Comparison of ENCODE assay signal across 19 cellular contexts in the genomic region with DNA sequence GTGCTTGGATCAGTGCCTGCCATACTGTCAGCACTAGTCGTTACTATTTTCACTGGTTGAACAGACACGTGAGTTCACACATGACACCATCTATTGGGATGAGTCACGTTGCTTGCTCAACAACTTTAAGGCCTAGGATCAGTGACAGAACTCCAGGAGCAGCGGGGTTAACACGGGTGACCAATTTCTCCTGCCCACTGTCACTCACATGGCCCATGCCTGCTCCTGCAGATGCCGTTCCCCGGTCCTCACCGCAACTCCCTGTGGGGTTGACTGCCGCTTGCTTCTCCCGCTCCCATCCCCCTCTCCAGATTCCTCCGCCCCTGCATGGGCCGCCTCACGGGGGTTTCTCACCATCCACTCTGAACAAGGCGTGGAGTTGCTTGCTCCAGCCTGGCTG.
DNase-seq lines count a peak whose midpoint lies in the region; ATAC-seq and TF ChIP-seq lines count a peak whose summit lies in the region.
"Had no signal": no experiment of that assay in that cellular context is flagged by ENCODE, and none has a peak within 500 bp of the region (broad histone marks: within the 10 kb centered on the region; RNA-seq: fewer than 3 reads in every experiment).

No MANE protein-coding gene starts in this region.

- no peak overlapping the region for H2BK5ac ChIP-seq in IMR-90 (ENCODE audit: low read depth, low read length, poor library complexity, severe bottlenecking)

- H3K9me3 ChIP-seq in IMR-90 (ENCODE audit: control insufficient read depth, insufficient read depth, low read length) (no peaks in the 10 kb centered on the region), mammary epithelial cell (replicated peaks; ENCODE audit: insufficient read depth, low read length) (no peaks in the 10 kb centered on the region), Caco-2 (no peaks in the 10 kb centered on the region)
- H3K9me3 ChIP-seq: SK-N-SH, uterus had no signal

- H2BK20ac ChIP-seq in IMR-90 (ENCODE audit: low read depth, low read length), result no peak overlapping the region

- DNase-seq in AG20443 (ENCODE audit: low spot score) (peak; percentile 38), IMR-90 (peak; percentile 29), mammary epithelial cell (peak; percentile 2), kidney tubule cell (ENCODE audit: low spot score) (peak; percentile 72), Kasumi-1 (lab: John Stamatoyannopoulos, UW) (no peak), Caco-2 (no peak), T-helper 2 cell (no peak), NCI-H748 (lab: John Stamatoyannopoulos, UW; ENCODE audit: unreplicated experiment) (no peak)
- DNase-seq: activated naive CD8-positive, alpha-beta T cell treated with anti-CD3 and anti-CD28 coated beads, Interleukin-2, amount 50 U/mL, for 24 hours; activated T-cell treated with anti-CD3 and anti-CD28 coated beads, Interleukin-2, amount 50 U/mL, for 48 hours; KG1; NCI-H1694; NCI-H510A; SK-N-SH; uterus had no signal

- no peak overlapping the region for H3K18ac ChIP-seq in IMR-90 (ENCODE audit: low read depth, low read length)

- H3K79me1 ChIP-seq in IMR-90 (ENCODE audit: low read depth in 1 of 2, low read length in 2 of 2), result peaks cover 0 to 13% of the 10 kb centered on the region in 2 experiments; a peak in 2 of 4 replicates

- H2AFZ ChIP-seq in IMR-90 (replicated peaks; ENCODE audit: low read length, poor library complexity) (no peak overlapping the region), mammary epithelial cell (ENCODE audit: low read depth, low read length) (no peak overlapping the region)
- H2AFZ ChIP-seq: hepatocyte, parathyroid adenoma had no signal

- H4K20me1 ChIP-seq in IMR-90 (ENCODE audit: insufficient read depth, low read length) (peaks cover 4% of the 10 kb centered on the region; the same call in 1 of the 2 replicates), mammary epithelial cell (ENCODE audit: insufficient read depth, low read length) (no peaks in the 10 kb centered on the region)

- H2BK120ac ChIP-seq in IMR-90 (ENCODE audit: low read depth, low read length), result no peak overlapping the region

- no peak overlapping the region for H3K56ac ChIP-seq in IMR-90 (ENCODE audit: extremely low read depth, insufficient read depth, low read length)

- no peaks in the 10 kb centered on the region for H3K9me1 ChIP-seq in IMR-90 (ENCODE audit: insufficient read depth, low read length)

- H3K36me3 ChIP-seq in IMR-90 (ENCODE audit: control insufficient read depth, insufficient read depth, low read length) (peaks cover 3% of the 10 kb centered on the region), mammary epithelial cell (ENCODE audit: insufficient read depth, low read length) (no peaks in the 10 kb centered on the region), Caco-2 (ENCODE audit: control insufficient read depth, insufficient read depth, low read length) (no peaks in the 10 kb centered on the region)
- H3K36me3 ChIP-seq: uterus had no signal

- H3K4me1 ChIP-seq in IMR-90 (ENCODE audit: control insufficient read depth, insufficient read depth, low read length) (no peaks in the 10 kb centered on the region), mammary epithelial cell (ENCODE audit: insufficient read depth, low read length) (peaks cover 3% of the 10 kb centered on the region), Caco-2 (no peaks in the 10 kb centered on the region)
- H3K4me1 ChIP-seq: parathyroid adenoma had no signal

- TF ChIP-seq RAD21 in IMR-90 (IDR thresholded peaks at IDR 0.05; ENCODE audit: low read length), result no peak

- CTCF ChIA-PET in IMR-90 (lab: Yijun Ruan, JAX), result no interaction called here
- CTCF ChIA-PET in mammary epithelial cell (lab: Charles Lee; ENCODE audit: low non-redundant PET), result no interaction called here
- CTCF ChIA-PET in Caco-2 (lab: Charles Lee), result no interaction called here

- intact Hi-C loops in IMR-90 (cut with micrococcal nuclease) (no loop called here), mammary epithelial cell (cut with micrococcal nuclease) (no loop called here), Caco-2 (cut with micrococcal nuclease; ENCODE audit: unreplicated experiment) (no loop called here)

- no peaks in the 10 kb centered on the region for H3K36me3 Mint-ChIP-seq in Caco-2 (ENCODE audit: insufficient read depth, unreplicated experiment)

- dilution Hi-C loops in IMR-90 (cut with HindIII; ENCODE audit: low sequenced_read_pairs, unreplicated experiment), result no loop called here
- dilution Hi-C loops in mammary epithelial cell (cut with HindIII; ENCODE audit: low sequenced_read_pairs), result no loop called here

- no peaks in the 10 kb centered on the region for H3K9me3 Mint-ChIP-seq in Caco-2 (ENCODE audit: unreplicated experiment)
- H3K9me3 Mint-ChIP-seq: activated naive CD8-positive, alpha-beta T cell treated with anti-CD3 and anti-CD28 coated beads, Interleukin-2, amount 50 U/mL, for 24 hours; stimulated activated naive CD8-positive, alpha-beta T cell treated with anti-CD3 and anti-CD28 coated beads, Interleukin-15, Interleukin-2, amounts not matched to agents 100 ng/mL and 50 ng/mL, for 24 hours had no signal

- BruUV-seq in IMR-90 (replicated peaks; lab: Mats Ljungman, UMichigan) (no TSS peak), mammary epithelial cell (replicated peaks; lab: Mats Ljungman, UMichigan) (no TSS peak), Caco-2 (replicated peaks; lab: Mats Ljungman, UMichigan) (no TSS peak)

- H4K5ac ChIP-seq in IMR-90 (ENCODE audit: low read depth, low read length), result no peak overlapping the region

- no peak for ATAC-seq in IMR-90 (ENCODE audit: low read depth)
- ATAC-seq: activated naive CD8-positive, alpha-beta T cell treated with anti-CD3 and anti-CD28 coated beads, Interleukin-2, amount 50 U/mL, for 24 hours had no signal

- H3K4me1 Mint-ChIP-seq in Caco-2 (ENCODE audit: low read depth, unreplicated experiment), result no peaks in the 10 kb centered on the region
- H3K4me1 Mint-ChIP-seq: activated naive CD8-positive, alpha-beta T cell treated with anti-CD3 and anti-CD28 coated beads, Interleukin-2, amount 50 U/mL, for 24 hours had no signal

- H3K4me3 Mint-ChIP-seq in Caco-2 (ENCODE audit: unreplicated experiment), result no peak overlapping the region
- H3K4me3 Mint-ChIP-seq: activated naive CD8-positive, alpha-beta T cell treated with anti-CD3 and anti-CD28 coated beads, Interleukin-2, amount 50 U/mL, for 24 hours; stimulated activated naive CD8-positive, alpha-beta T cell treated with anti-CD3 and anti-CD28 coated beads, Interleukin-15, Interleukin-2, amounts not matched to agents 100 ng/mL and 50 ng/mL, for 24 hours had no signal

- TF ChIP-seq CTCF in IMR-90 (conservative IDR thresholded peaks at IDR 0.05; ENCODE audit: low read depth, low read length) (no peak), mammary epithelial cell (conservative IDR thresholded peaks at IDR 0.05 in 1 of 2, IDR thresholded peaks at IDR 0.05 in 1 of 2; ENCODE audit: extremely low read depth in 1 of 2, insufficient read depth in 1 of 2, low read depth in 1 of 2, low read length in 2 of 2) (no peak), Caco-2 (IDR thresholded peaks at IDR 0.05; ENCODE audit: insufficient read depth in 1 of 2, low read depth in 1 of 2, low read length in 1 of 2, severe bottlenecking in 1 of 2, unreplicated experiment in 1 of 2) (no peak)

- no peak overlapping the region for H3K4ac ChIP-seq in IMR-90 (ENCODE audit: low read depth, low read length)

- no peak for TF ChIP-seq POLR2A in IMR-90 (IDR thresholded peaks at IDR 0.05; ENCODE audit: low read depth, low read length)

- H3K27ac Mint-ChIP-seq in Caco-2 (ENCODE audit: unreplicated experiment), result no peak overlapping the region
- H3K27ac Mint-ChIP-seq: activated naive CD8-positive, alpha-beta T cell treated with anti-CD3 and anti-CD28 coated beads, Interleukin-2, amount 50 U/mL, for 24 hours; stimulated activated naive CD8-positive, alpha-beta T cell treated with anti-CD3 and anti-CD28 coated beads, Interleukin-15, Interleukin-2, amounts not matched to agents 100 ng/mL and 50 ng/mL, for 24 hours had no signal

- no peak overlapping the region for H3K14ac ChIP-seq in IMR-90 (replicated peaks; ENCODE audit: low read depth, low read length)

- WGBS in IMR-90 (ENCODE audit: extremely low coverage in 2 of 2, insufficient read length in 1 of 2), 2 experiments, result 93% methylated on average over 6 of the region's 14 CpGs; no CpG with 5 or more reads in 1 of the 2 experiments
- 98% methylated on average over 14 of the region's 14 CpGs for WGBS in mammary epithelial cell (ENCODE audit: low coverage, missing lambda C conversion rate)

- H2AK5ac ChIP-seq in IMR-90 (ENCODE audit: low read depth, low read length), result no peak overlapping the region

- no peak overlapping the region for H3K23ac ChIP-seq in IMR-90 (ENCODE audit: low read depth, low read length)

- no peak overlapping the region for H4K8ac ChIP-seq in IMR-90 (ENCODE audit: low read depth in 2 of 2, low read length in 2 of 2)

- H3K4me3 ChIP-seq in IMR-90 (ENCODE audit: insufficient read depth, low read depth, low read length), result no peak overlapping the region
- H3K4me3 ChIP-seq in mammary epithelial cell (replicated peaks in 1 of 3; ENCODE audit: insufficient read depth in 1 of 3, low read depth in 2 of 3, low read length in 3 of 3), result no peak overlapping the region
- H3K4me3 ChIP-seq in Caco-2 (ENCODE audit: low read depth, low read length), result no peak overlapping the region
- H3K4me3 ChIP-seq: hepatocyte, uterus had no signal

- H3K9ac ChIP-seq in IMR-90 (ENCODE audit: low read depth, low read length) (no peak overlapping the region), mammary epithelial cell (ENCODE audit: insufficient read depth, low read length) (no peak overlapping the region)
- H3K9ac ChIP-seq: parathyroid adenoma, SK-N-SH had no signal

- no peaks in the 10 kb centered on the region for H3K79me2 ChIP-seq in mammary epithelial cell (ENCODE audit: insufficient read depth, low read length)
- H3K79me2 ChIP-seq: hepatocyte, parathyroid adenoma had no signal

- H4K91ac ChIP-seq in IMR-90 (ENCODE audit: insufficient read depth, low read depth, low read length), result no peak overlapping the region

- H2BK15ac ChIP-seq in IMR-90 (ENCODE audit: low read depth, low read length), result no peak overlapping the region

- H3K27me3 ChIP-seq in IMR-90 (ENCODE audit: control insufficient read depth, insufficient read depth, low read length), result no peaks in the 10 kb centered on the region
- H3K27me3 ChIP-seq in mammary epithelial cell (ENCODE audit: insufficient read depth, low read length), result no peaks in the 10 kb centered on the region
- H3K27me3 ChIP-seq in Caco-2 (replicated peaks; ENCODE audit: control insufficient read depth, insufficient read depth, low read length), result no peaks in the 10 kb centered on the region; the same call in none of the 2 replicates
- H3K27me3 ChIP-seq: hepatocyte, uterus had no signal

- H3K27ac ChIP-seq in IMR-90 (ENCODE audit: insufficient read depth, low read length) (no peak overlapping the region), mammary epithelial cell (ENCODE audit: insufficient read depth, low read depth, low read length) (no peak overlapping the region)
- H3K27ac ChIP-seq: epithelial cell of prostate, hepatocyte, parathyroid adenoma, uterus had no signal

- H3K27me3 Mint-ChIP-seq in Caco-2 (ENCODE audit: insufficient read depth, unreplicated experiment), result peaks cover 5% of the 10 kb centered on the region
- H3K27me3 Mint-ChIP-seq: activated naive CD8-positive, alpha-beta T cell treated with anti-CD3 and anti-CD28 coated beads, Interleukin-2, amount 50 U/mL, for 24 hours; stimulated activated naive CD8-positive, alpha-beta T cell treated with anti-CD3 and anti-CD28 coated beads, Interleukin-15, Interleukin-2, amounts not matched to agents 100 ng/mL and 50 ng/mL, for 24 hours had no signal

- in situ Hi-C loops in IMR-90 (cut with MboI; ENCODE audit: low sequenced_read_pairs), result no loop called here
- in situ Hi-C loops in mammary epithelial cell (cut with MboI; ENCODE audit: low sequenced_read_pairs in 2 of 2), result no loop called here

- no peak overlapping the region for H2AK9ac ChIP-seq in IMR-90 (replicated peaks; ENCODE audit: low read depth, low read length, poor library complexity)

- POLR2A ChIA-PET in IMR-90 (lab: Charles Lee; ENCODE audit: unreplicated experiment), result no interaction called here
- POLR2A ChIA-PET in Caco-2 (lab: Charles Lee), result no interaction called here

- no peak overlapping the region for H3K4me2 ChIP-seq in IMR-90 (ENCODE audit: low read depth, low read length)
- H3K4me2 ChIP-seq in mammary epithelial cell (ENCODE audit: insufficient read depth, low read depth, low read length), result no peak overlapping the region
- H3K4me2 ChIP-seq: hepatocyte, SK-N-SH had no signal

Comparison
In these comparisons a context has a peak if more than half of its experiments do, and no peak if none do; other contexts are left out.
1. DNase-seq: peak in AG20443 (single experiment), IMR-90 (single experiment), mammary epithelial cell (single experiment) and kidney tubule cell (single experiment); none in Kasumi-1 (0 of 2), Caco-2 (0 of 2), T-helper 2 cell (0 of 5) and NCI-H748 (single experiment).